7 cellular contexts compared by ENCODE assay signal in the genomic region with DNA sequence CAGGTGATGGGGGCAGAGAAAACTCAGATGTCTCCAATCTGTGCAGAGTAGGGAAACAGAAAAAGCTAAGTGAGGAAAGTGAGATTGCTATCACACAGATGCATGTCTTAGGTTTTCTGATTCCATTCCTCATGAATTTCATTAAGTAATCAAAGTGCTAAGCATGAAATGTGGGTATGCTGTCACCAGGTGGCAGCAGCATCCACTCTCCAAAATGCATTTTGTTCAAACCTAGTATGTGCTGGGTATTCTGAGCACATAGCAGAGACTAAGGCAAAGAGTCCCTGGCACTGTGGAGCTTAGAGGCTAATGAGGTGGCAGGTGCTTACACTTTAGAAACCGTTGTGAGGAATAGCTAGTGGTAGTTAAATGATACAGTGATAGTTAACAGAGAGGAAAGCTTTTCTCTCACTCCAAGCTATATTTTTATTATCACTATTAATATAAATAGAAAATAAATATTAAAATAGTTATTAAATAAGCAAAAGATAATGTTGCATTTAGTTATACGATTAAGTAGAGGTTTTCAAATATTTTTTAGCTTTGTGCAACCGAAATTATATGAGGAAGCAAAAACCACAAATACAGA.
DNase-seq lines count a peak whose midpoint lies in the region; ATAC-seq and TF ChIP-seq lines count a peak whose summit lies in the region.

No MANE protein-coding gene starts in this region.

- in situ Hi-C loops in SK-MEL-5 (cut with HindIII; ENCODE audit: low pct_unique_long_range_greater_than_20kb, low sequenced_read_pairs): no loop called here

- no peak overlapping the region for H3K27ac ChIP-seq in dorsolateral prefrontal cortex

- no peak overlapping the region for H3K4me3 Mint-ChIP-seq in neural crest cell

- H3K9me3 Mint-ChIP-seq in neural crest cell: no peaks in the 10 kb centered on the region

- H3K27me3 Mint-ChIP-seq in neural crest cell (ENCODE audit: low read depth): no peaks in the 10 kb centered on the region

- peak overlapping the region in 41 of 59 donors; percentile 9 to 67 (median 43) for H3K4me3 ChIP-seq in dorsolateral prefrontal cortex

- DNase-seq in GM03348 (ENCODE audit: low spot score) (peak; percentile 35), SK-MEL-5 (ENCODE audit: low read depth, low spot score) (peak; percentile 76), dorsolateral prefrontal cortex (no peak), neural crest cell (ENCODE audit: low read depth, low spot score) (peak; percentile 14), mesenteric fat pad (ENCODE audit: low spot score) (no peak)

- H3K27me3 ChIP-seq in dorsolateral prefrontal cortex: peaks cover 0 to 2% (median 0%) of the 10 kb centered on the region in 45 donors

- TF ChIP-seq CTCF in dorsolateral prefrontal cortex (IDR thresholded peaks at IDR 0.05 in 54 of 56, conservative IDR thresholded peaks at IDR 0.05 in 2 of 56; ENCODE audit: low read depth in 1 of 56, partially characterized antibody in 56 of 56) (peak in 53 of 56 donors; percentile 20 to 66 (median 48)), neural crest cell (conservative IDR thresholded peaks at IDR 0.05) (peak; percentile 66)

- H3K36me3 Mint-ChIP-seq in neural crest cell (ENCODE audit: low read depth): no peaks in the 10 kb centered on the region

- no peak overlapping the region for H3K27ac Mint-ChIP-seq in neural crest cell (ENCODE audit: unreplicated experiment)

- peak; percentile 53 for ATAC-seq in HG03571 (IDR thresholded peaks at IDR 0.05; ENCODE audit: unreplicated experiment)
- no peak for ATAC-seq in GM18870 (IDR thresholded peaks at IDR 0.05; ENCODE audit: unreplicated experiment)

- H3K4me1 Mint-ChIP-seq in neural crest cell: no peaks in the 10 kb centered on the region

- intact Hi-C loops in dorsolateral prefrontal cortex (cut with DNase I): no loop called here

Comparison
In these comparisons a context has a peak if more than half of its experiments do, and no peak if none do; other contexts are left out.
1. DNase-seq: peak in GM03348 (single experiment), SK-MEL-5 (single experiment) and neural crest cell (single experiment); none in dorsolateral prefrontal cortex (0 of 10) and mesenteric fat pad (single experiment).